ENCODE assay signal across 19 cellular contexts in the genomic region with DNA sequence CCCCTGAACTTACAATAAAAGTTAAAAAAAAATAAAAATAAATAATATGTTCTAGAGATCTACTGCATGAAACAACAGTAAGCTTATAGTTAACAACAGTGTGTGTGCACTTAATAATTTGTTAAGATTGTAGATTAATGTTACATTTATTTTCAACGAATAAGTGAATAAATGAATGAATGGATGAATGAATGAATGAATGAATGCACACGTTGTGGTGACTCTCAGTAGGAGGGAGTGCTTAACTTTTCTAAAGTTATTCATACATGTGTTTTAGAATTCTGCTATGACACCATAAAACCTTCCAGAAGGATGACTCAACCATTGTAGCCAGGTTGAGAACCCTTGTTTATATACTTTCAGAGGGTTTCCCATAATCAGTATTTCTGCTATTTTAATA.
"Had no signal": no experiment of that assay in that cellular context is flagged by ENCODE, and none has a peak within 500 bp of the region (broad histone marks: within the 10 kb centered on the region; RNA-seq: fewer than 3 reads in every experiment).

No MANE protein-coding gene starts in this region.

- ATAC-seq: foreskin keratinocyte; gastroesophageal sphincter; heart left ventricle; left cardiac atrium; left lung; left ventricle myocardium superior; lower lobe of right lung; naive thymus-derived CD4-positive, alpha-beta T cell had no signal

- H3K27me3 ChIP-seq: esophagus muscularis mucosa, foreskin keratinocyte, gastroesophageal sphincter, heart left ventricle, left lung had no signal

- H3K9me3 ChIP-seq: esophagus muscularis mucosa, gastroesophageal sphincter, lower lobe of right lung had no signal

- FAIRE-seq: endothelial cell of umbilical vein had no signal

- H3K27ac ChIP-seq: coronary artery, dorsolateral prefrontal cortex, esophagus muscularis mucosa, foreskin keratinocyte, gastroesophageal sphincter, heart left ventricle, left lung, lower lobe of right lung had no signal

- H3K4me1 ChIP-seq: esophagus muscularis mucosa, foreskin keratinocyte, gastroesophageal sphincter, heart left ventricle, left lung, lower lobe of right lung had no signal

- H3K36me3 ChIP-seq: esophagus muscularis mucosa, gastroesophageal sphincter, heart left ventricle, left lung, lower lobe of right lung had no signal

- H3K4me3 ChIP-seq: coronary artery, dorsolateral prefrontal cortex, esophagus muscularis mucosa, gastroesophageal sphincter, heart left ventricle, left lung, lower lobe of right lung had no signal

- DNase-seq: dermis blood vessel endothelial cell; dorsolateral prefrontal cortex; effector CD4-positive, alpha-beta T cell; effector memory CD4-positive, alpha-beta T cell; foreskin keratinocyte; heart left ventricle; hippocampal formation; islet precursor cell; kidney; left cardiac atrium; left lung; left ventricle myocardium superior; lower lobe of right lung; mesenchymal stem cell; naive thymus-derived CD4-positive, alpha-beta T cell had no signal
